ENCODE assay signal across 8 cellular contexts in genomic region chr5:100647461-100648230, GRCh38.
A peak's percentile ranks its signal among the peaks of the same experiment; 100 is the strongest.
DNase-seq lines count a peak whose midpoint lies in the region; ATAC-seq and TF ChIP-seq lines count a peak whose summit lies in the region.

No MANE protein-coding gene starts in this region.

- H3K27ac ChIP-seq in ACC112 (ENCODE audit: low read depth, low read length), result no peak overlapping the region
- no peak overlapping the region for H3K27ac ChIP-seq in RWPE1
- H3K27ac ChIP-seq in cardiac muscle cell, result no peak overlapping the region
- no peak overlapping the region for H3K27ac ChIP-seq in tibial nerve

- no peaks in the 10 kb centered on the region for H3K36me3 ChIP-seq in ACC112 (ENCODE audit: insufficient read depth, low read length)
- H3K36me3 ChIP-seq in cardiac muscle cell, result no peaks in the 10 kb centered on the region
- H3K36me3 ChIP-seq in tibial nerve, result no peaks in the 10 kb centered on the region

- peak overlapping the region; percentile 51 for H2AFZ ChIP-seq in ACC112 (ENCODE audit: low read length, unreplicated experiment)

- TF ChIP-seq CTCF in RWPE1 (conservative IDR thresholded peaks at IDR 0.05; ENCODE audit: low read depth) (no peak), cardiac muscle cell (IDR thresholded peaks at IDR 0.05; ENCODE audit: low read depth, low read length) (no peak), tibial nerve (IDR thresholded peaks at IDR 0.05) (no peak), chondrocyte (IDR thresholded peaks at IDR 0.05) (no peak), GM10266 (IDR thresholded peaks at IDR 0.05; ENCODE audit: control insufficient read depth, insufficient read depth, low read depth, missing control alignments) (no peak)

- H3K4me3 Mint-ChIP-seq in chondrocyte (ENCODE audit: unreplicated experiment), result no peak overlapping the region

- H3K4me3 ChIP-seq in ACC112 (ENCODE audit: low read depth, low read length) (no peak overlapping the region), cardiac muscle cell (no peak overlapping the region), tibial nerve (no peak overlapping the region)

- ATAC-seq in GM18858 (IDR thresholded peaks at IDR 0.05; ENCODE audit: unreplicated experiment) (peak; percentile 65), HG03095 (IDR thresholded peaks at IDR 0.05; ENCODE audit: unreplicated experiment) (peak; percentile 65)

- WGBS in tibial nerve, 2 donors, result 60 to 67% methylated on average over 10 of the region's 10 CpGs

- no peak for TF ChIP-seq POLR2A in tibial nerve (IDR thresholded peaks at IDR 0.05)

- POLR2A ChIA-PET in RWPE1 (lab: Yijun Ruan, JAX; ENCODE audit: low non-redundant PET), result no interaction called here

- no peak overlapping the region for H3K27ac Mint-ChIP-seq in chondrocyte (ENCODE audit: unreplicated experiment)

- CTCF ChIA-PET in RWPE1 (lab: Yijun Ruan, JAX), result interaction anchor here (0.6 kb wide), 1 partner anchor 1670 kb away, joined by 3 read pairs; no protein-coding TSS in a partner anchor

- peaks cover 10% of the 10 kb centered on the region for H3K27me3 Mint-ChIP-seq in chondrocyte (ENCODE audit: low read depth)

- H3K36me3 Mint-ChIP-seq in chondrocyte (ENCODE audit: low read depth), result no peaks in the 10 kb centered on the region

- peaks cover 7% of the 10 kb centered on the region for H3K4me1 Mint-ChIP-seq in chondrocyte (ENCODE audit: low read depth)

- no peaks in the 10 kb centered on the region for H3K79me2 ChIP-seq in ACC112 (ENCODE audit: control insufficient read depth, insufficient read depth, low read length, unreplicated experiment)

- DNase-seq in RWPE1 (ENCODE audit: low spot score) (peak; percentile 24), cardiac muscle cell (ENCODE audit: low read depth in 1 of 2, low spot score in 1 of 2) (peak; percentile 33 to 81), tibial nerve (ENCODE audit: low spot score in 2 of 2) (peak; percentile 47 to 54), chondrocyte (ENCODE audit: low spot score) (no peak), GM10266 (ENCODE audit: extremely low spot score) (no peak)

- no peak for TF ChIP-seq EP300 in tibial nerve (IDR thresholded peaks at IDR 0.05)

- H3K4me1 ChIP-seq in ACC112 (ENCODE audit: control insufficient read depth, insufficient read depth, low read length, unreplicated experiment), result peaks cover 7% of the 10 kb centered on the region
- H3K4me1 ChIP-seq in cardiac muscle cell (ENCODE audit: low read depth), result no peaks in the 10 kb centered on the region
- peaks cover 0 to 5% (median 2%) of the 10 kb centered on the region in 4 donors for H3K4me1 ChIP-seq in tibial nerve

- H3K9me3 ChIP-seq in cardiac muscle cell (ENCODE audit: low read depth) (no peaks in the 10 kb centered on the region), tibial nerve (no peaks in the 10 kb centered on the region)

- no peaks in the 10 kb centered on the region for H3K9me3 Mint-ChIP-seq in chondrocyte (ENCODE audit: low read depth)

- H3K27me3 ChIP-seq in ACC112 (ENCODE audit: insufficient read depth, low read length) (no peaks in the 10 kb centered on the region), cardiac muscle cell (no peaks in the 10 kb centered on the region), tibial nerve (no peaks in the 10 kb centered on the region)

Comparison
In these comparisons a context has a peak if more than half of its experiments do, and no peak if none do; other contexts are left out.
1. DNase-seq: peak in RWPE1 (single experiment), cardiac muscle cell (2 of 2) and tibial nerve (2 of 2); none in chondrocyte (single experiment) and GM10266 (single experiment).